Comparison of ENCODE assay signal across 13 cellular contexts in the genomic region with DNA sequence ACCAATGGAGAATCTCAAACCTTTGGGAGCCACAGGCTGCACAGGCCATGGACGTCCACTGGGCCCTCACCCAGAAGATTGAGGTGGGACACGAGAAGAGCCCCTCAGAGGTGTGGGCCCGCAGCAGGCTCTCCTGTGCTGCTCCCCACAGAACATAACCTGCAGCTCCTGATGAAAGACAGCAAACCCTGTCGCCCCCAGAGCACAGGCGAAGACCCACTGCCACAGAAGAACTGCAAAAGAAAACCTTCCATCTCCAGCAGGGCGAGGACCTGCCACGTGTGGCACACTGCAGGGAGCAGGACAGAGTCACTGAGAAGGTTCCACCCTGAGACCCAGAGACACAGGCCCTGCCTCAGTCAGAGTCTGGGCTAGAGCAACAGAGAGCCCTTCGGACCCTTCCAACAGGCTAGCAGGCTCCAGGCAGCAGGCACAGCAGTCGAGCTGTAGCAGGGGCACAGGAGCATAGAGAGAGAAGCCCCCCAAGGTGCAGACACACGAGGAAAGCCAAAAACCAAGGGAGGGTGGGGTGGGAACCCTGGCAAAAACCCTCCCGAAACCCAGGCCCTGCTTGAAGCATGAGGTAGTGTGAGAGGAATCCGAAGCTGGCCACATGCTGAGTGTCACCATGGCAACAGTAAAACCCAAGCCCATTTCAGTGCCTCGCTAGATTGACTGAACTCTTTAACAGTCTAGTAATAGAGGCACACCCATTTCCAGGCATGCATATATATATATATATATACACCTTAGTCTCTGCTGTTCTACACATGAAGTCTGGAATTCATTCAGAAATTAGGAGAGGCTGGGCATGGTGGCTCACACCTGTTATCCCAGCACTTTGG. TPM values are rescaled to one million over a fixed set of nuclear protein-coding genes. Genes with fewer than 3 reads are reported as not detected.
DNase-seq lines count a peak whose midpoint lies in the region; ATAC-seq and TF ChIP-seq lines count a peak whose summit lies in the region.
"Had no signal": no experiment of that assay in that cellular context is flagged by ENCODE, and none has a peak within 500 bp of the region (broad histone marks: within the 10 kb centered on the region; RNA-seq: fewer than 3 reads in every experiment).

No MANE protein-coding gene starts in this region.

- no peaks in the 10 kb centered on the region for H3K36me3 ChIP-seq in SJCRH30
- H3K36me3 ChIP-seq in esophagus muscularis mucosa, result peaks cover 0 to 19% (median 6%) of the 10 kb centered on the region in 4 donors

- DNase-seq in NCI-H345 (lab: John Stamatoyannopoulos, UW), result peak; percentile 16
- DNase-seq in NCI-H345 treated with DMSO at 0.1 percent for 48 hours (lab: John Stamatoyannopoulos, UW; ENCODE audit: unreplicated experiment), result no peak
- DNase-seq in SJCRH30, result peak; percentile 68 to 69
- DNase-seq in glomerular visceral epithelial cell (ENCODE audit: extremely low spot score), result peak; percentile 87
- DNase-seq in smooth muscle cell of the brain vasculature (ENCODE audit: low read depth, low spot score), result peak; percentile 45
- DNase-seq in esophagus muscularis mucosa (ENCODE audit: extremely low spot score), result no peak
- DNase-seq: activated B cell treated with CpG ODN at 0.5 μM for 24 hours; activated naive CD4-positive, alpha-beta T cell treated with anti-CD3 and anti-CD28 coated beads, Interleukin-2, amount 10 ng/mL, durations not matched to agents 7 days and 5 days; BE2C; erythroblast had no signal

- no peak for ATAC-seq in GM21619 (IDR thresholded peaks at IDR 0.05; ENCODE audit: unreplicated experiment)
- no peak for ATAC-seq in HG03342 (IDR thresholded peaks at IDR 0.05; ENCODE audit: unreplicated experiment)

- no peak for TF ChIP-seq CTCF in esophagus muscularis mucosa (IDR thresholded peaks at IDR 0.05)

- 64% methylated on average over 5 of the region's 13 CpGs for WGBS in esophagus muscularis mucosa

- H3K4me1 ChIP-seq in SJCRH30 (peaks cover 9% of the 10 kb centered on the region), esophagus muscularis mucosa (peaks cover 12 to 35% (median 14%) of the 10 kb centered on the region in 4 donors)
- H3K4me1 ChIP-seq: BE2C had no signal

- H3K27ac ChIP-seq in SJCRH30 (no peak overlapping the region), esophagus muscularis mucosa (replicated peaks in 1 of 4) (no peak overlapping the region)
- H3K27ac ChIP-seq: vagina had no signal

- H3K4me3 ChIP-seq in SJCRH30, result no peak overlapping the region
- H3K4me3 ChIP-seq in esophagus muscularis mucosa, result no peak overlapping the region
- H3K4me3 ChIP-seq: vagina had no signal

- H3K27me3 ChIP-seq in SJCRH30, result no peaks in the 10 kb centered on the region
- H3K27me3 ChIP-seq in esophagus muscularis mucosa, result no peaks in the 10 kb centered on the region
- H3K27me3 ChIP-seq: BE2C, vagina had no signal

- no peaks in the 10 kb centered on the region for H3K9me3 ChIP-seq in SJCRH30 (replicated peaks)
- H3K9me3 ChIP-seq in esophagus muscularis mucosa, result no peaks in the 10 kb centered on the region
- H3K9me3 ChIP-seq: BE2C, vagina had no signal

- intact Hi-C loops in esophagus muscularis mucosa (cut with DNase I), result loop anchor here (10.0 kb wide), 1 partner anchor 67 kb away; no protein-coding TSS in a partner anchor

- TF ChIP-seq EP300 in esophagus muscularis mucosa (IDR thresholded peaks at IDR 0.05), result no peak

- TF ChIP-seq POLR2A in esophagus muscularis mucosa (IDR thresholded peaks at IDR 0.05; ENCODE audit: low read depth), result no peak

RNA-seq across cellular contexts. Expression of a gene that starts 60.0 kb away (rescaled TPM):
- total RNA-seq in SJCRH30 (2014; rRNA removed; shearing (Covaris generic)), result 23.5 and 27.6 TPM in 2 replicates
- total RNA-seq in esophagus muscularis mucosa, result 10 to 100 TPM; 17.6 to 29.2 (median 25.8) TPM

Comparison
In these comparisons a context has a peak if more than half of its experiments do, and no peak if none do; other contexts are left out.
1. DNase-seq: peak in NCI-H345 (single experiment), SJCRH30 (2 of 2), glomerular visceral epithelial cell (single experiment) and smooth muscle cell of the brain vasculature (single experiment); none in NCI-H345 treated with DMSO at 0.1 percent for 48 hours (single experiment) and esophagus muscularis mucosa (single experiment).